Comparison of ENCODE assay signal across 1 cellular context in genomic region chr2:54986266-54986665, GRCh38.
TF ChIP-seq lines count a peak whose summit lies in the region.

No MANE protein-coding gene starts in this region.

TF ChIP-seq in GM23338, 12 proteins besides CTCF, POLR2A, EP300 and RAD21 (continued from another document):
- TF ChIP-seq ZNF462 (CRISPR knock-in tag; IDR thresholded peaks at IDR 0.05) (no peak), EZH2 (IDR thresholded peaks at IDR 0.05; ENCODE audit: low read depth, unreplicated experiment) (no peak), POLR2AphosphoS5 (IDR thresholded peaks at IDR 0.05; ENCODE audit: low read depth) (no peak), EZH2phosphoT487 (IDR thresholded peaks at IDR 0.05; ENCODE audit: unreplicated experiment) (no peak)
